Comparison of ENCODE assay signal across 17 cellular contexts in genomic region chr2:26359886-26360473, GRCh38. TPM values are rescaled to one million over a fixed set of nuclear protein-coding genes. Genes with fewer than 3 reads are reported as not detected.
"Had no signal": no experiment of that assay in that cellular context is flagged by ENCODE, and none has a peak within 500 bp of the region (broad histone marks: within the 10 kb centered on the region; RNA-seq: fewer than 3 reads in every experiment).

No MANE protein-coding gene starts in this region.

- DNase-seq: activated CD4-positive, alpha-beta T cell treated with anti-CD3 and anti-CD28 coated beads, Interleukin-2, amount 50 U/mL, for 4 hours; activated naive CD4-positive, alpha-beta T cell treated with anti-CD3 and anti-CD28 coated beads, Interleukin-2, amount 50 U/mL, for 16 hours; activated T-cell treated with anti-CD3 and anti-CD28 coated beads for 4 hours; dorsolateral prefrontal cortex; stimulated activated CD4-positive, alpha-beta T cell treated with anti-CD3 and anti-CD28 coated beads, Interleukin-12 subunit alpha, Interleukin-12 subunit beta, amount 100 ng/mL, for 4 hours; stimulated activated CD4-positive, alpha-beta T cell treated with anti-CD3 and anti-CD28 coated beads, Interleukin-2, amount 100 ng/mL, for 24 hours had no signal

- FAIRE-seq: astrocyte, endometrium, islet of Langerhans had no signal

- H3K36me3 ChIP-seq: tibial nerve had no signal

- ATAC-seq: activated CD4-positive, CD25-positive, alpha-beta regulatory T cell treated with anti-CD3 and anti-CD28 coated beads, Interleukin-2, amount 50 U/mL, for 24 hours; esophagus mucosa; stimulated activated memory B cell treated with anti-CD40 and anti-IgM and Interleukin-4, amounts not matched to agents 10 μg/mL and 1 μg/mL and 100 μg/mL, for 72 hours had no signal

- H3K27ac ChIP-seq: dorsolateral prefrontal cortex, tibial nerve had no signal

- H3K9me3 ChIP-seq: tibial nerve had no signal

- H3K27me3 ChIP-seq: dorsolateral prefrontal cortex, tibial nerve had no signal

- H3K4me3 ChIP-seq: dorsolateral prefrontal cortex, tibial nerve had no signal

RNA-seq across cellular contexts. Expression of gene ADGRF3, which starts 13.4 kb away (rescaled TPM):
- total RNA-seq: subcutaneous adipose tissue had no signal

RNA-seq across cellular contexts. Expression of gene DRC1, which starts 41.7 kb away (rescaled TPM):
- total RNA-seq: esophagus mucosa; lung microvascular endothelial cell; osteocyte; subcutaneous adipose tissue; T-helper 2 cell treated with Interferon-gamma antibody and Interleukin-4, amounts not matched to agents 100 ng/mL and 5 ng/mL, for 36 hours had no signal
